Comparison of ENCODE assay signal across 30 cellular contexts in the genomic region with DNA sequence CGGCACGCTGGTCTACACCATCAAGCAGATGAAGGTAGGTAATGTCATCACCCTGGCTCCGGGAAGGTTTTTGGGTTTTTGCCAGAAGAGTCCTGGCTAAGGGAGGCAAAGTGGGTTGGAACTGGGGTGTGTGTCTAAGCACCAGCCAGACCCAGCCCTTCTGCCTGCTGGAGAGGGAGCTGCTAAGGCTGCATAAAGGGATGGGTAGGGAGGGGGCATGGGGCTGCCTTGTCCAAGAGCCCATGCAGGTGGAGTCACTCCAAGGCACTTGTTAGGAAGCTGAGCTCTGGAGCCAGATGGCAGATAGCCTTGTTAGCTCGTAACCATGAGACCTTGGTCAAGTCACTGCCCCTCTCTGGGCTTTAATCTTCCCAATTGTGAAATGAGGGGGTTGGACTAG. TPM values are rescaled to one million over a fixed set of nuclear protein-coding genes. Genes with fewer than 3 reads are reported as not detected.
DNase-seq lines count a peak whose midpoint lies in the region; ATAC-seq and TF ChIP-seq lines count a peak whose summit lies in the region.
"Had no signal": no experiment of that assay in that cellular context is flagged by ENCODE, and none has a peak within 500 bp of the region (broad histone marks: within the 10 kb centered on the region; RNA-seq: fewer than 3 reads in every experiment).

No MANE protein-coding gene starts in this region.

- H3K27me3 Mint-ChIP-seq in activated T-helper 2 cell treated with anti-CD3 and anti-CD28 coated beads, Interferon-gamma antibody, Interleukin-2, Interleukin-4, amounts not matched to agents 10 μg/mL and 5 μg/mL and 100 μg/mL, durations not matched to agents 14 hours and 24 hours and 36 hours (ENCODE audit: low read depth): no peaks in the 10 kb centered on the region

- peaks cover 43% of the 10 kb centered on the region for H4K20me1 ChIP-seq in GM23248 (ENCODE audit: insufficient read depth)

- ATAC-seq in lower lobe of right lung (no peak), GM19035 (IDR thresholded peaks at IDR 0.05; ENCODE audit: unreplicated experiment) (no peak)
- ATAC-seq: stimulated activated naive B cell treated with anti-CD40 and anti-IgM and Interleukin-4, amounts not matched to agents 10 μg/mL and 1 μg/mL and 100 μg/mL, for 72 hours had no signal

- TF ChIP-seq CTCF in WERI-Rb-1 (IDR thresholded peaks at IDR 0.05; ENCODE audit: low read depth, low read length): no peak
- no peak for TF ChIP-seq CTCF in lower lobe of right lung (IDR thresholded peaks at IDR 0.05)

- no peak overlapping the region for H2AFZ ChIP-seq in GM23248

- intact Hi-C loops in lower lobe of right lung (cut with DNase I): no loop called here
- intact Hi-C loops in activated T-helper 2 cell treated with anti-CD3 and anti-CD28 coated beads, Interferon-gamma antibody, Interleukin-2, Interleukin-4, amounts not matched to agents 10 μg/mL and 5 μg/mL and 100 μg/mL, durations not matched to agents 14 hours and 24 hours and 36 hours (cut with micrococcal nuclease): no loop called here

- no peaks in the 10 kb centered on the region for H3K9me2 ChIP-seq in GM23248 (ENCODE audit: insufficient read depth)

- H3K4me3 ChIP-seq in GM23248 (no peak overlapping the region), WERI-Rb-1 (ENCODE audit: low read depth, low read length) (no peak overlapping the region), lower lobe of right lung (no peak overlapping the region), subcutaneous abdominal adipose tissue (ENCODE audit: low read depth in 1 of 5, low read length in 5 of 5) (peak overlapping the region in 2 of 5 donors; percentile 12 to 20)
- H3K4me3 ChIP-seq: colonic mucosa, thoracic aorta had no signal

- no peak overlapping the region for H3K27ac Mint-ChIP-seq in activated T-helper 2 cell treated with anti-CD3 and anti-CD28 coated beads, Interferon-gamma antibody, Interleukin-2, Interleukin-4, amounts not matched to agents 10 μg/mL and 5 μg/mL and 100 μg/mL, durations not matched to agents 14 hours and 24 hours and 36 hours
- H3K27ac Mint-ChIP-seq: activated CD4-positive, alpha-beta memory T cell treated with anti-CD3 and anti-CD28 coated beads for 36 hours; activated naive CD4-positive, alpha-beta T cell treated with anti-CD3 and anti-CD28 coated beads, Interleukin-2, amount 50 U/mL, for 24 hours; activated T-helper 1 cell treated with anti-CD3 and anti-CD28 coated beads, Interleukin-12 subunit alpha, Interleukin-12 subunit beta, Interleukin-2, Interleukin-4 antibody, amounts not matched to agents 30 ng/mL and 10 ng/mL and 1 ng/mL, durations not matched to agents 14 hours and 24 hours and 36 hours; H9; nephron progenitor cell; stimulated activated naive B cell treated with anti-CD40 and anti-IgM and Interleukin-4, amounts not matched to agents 10 μg/mL and 1 μg/mL and 100 μg/mL, for 72 hours had no signal

- in situ Hi-C loops in GM23248 (cut with MboI): no loop called here

- peaks cover 4% of the 10 kb centered on the region for H3K4me1 Mint-ChIP-seq in activated T-helper 2 cell treated with anti-CD3 and anti-CD28 coated beads, Interferon-gamma antibody, Interleukin-2, Interleukin-4, amounts not matched to agents 10 μg/mL and 5 μg/mL and 100 μg/mL, durations not matched to agents 14 hours and 24 hours and 36 hours (ENCODE audit: low read depth)
- H3K4me1 Mint-ChIP-seq: activated naive CD4-positive, alpha-beta T cell treated with anti-CD3 and anti-CD28 coated beads, Interleukin-2, amount 50 U/mL, for 24 hours; H9 had no signal

- peaks cover 71% of the 10 kb centered on the region for H3K36me3 ChIP-seq in GM23248 (ENCODE audit: low read depth)
- H3K36me3 ChIP-seq in WERI-Rb-1: no peaks in the 10 kb centered on the region
- peaks cover 49% of the 10 kb centered on the region for H3K36me3 ChIP-seq in lower lobe of right lung
- peaks cover 0 to 47% (median 39%) of the 10 kb centered on the region in 5 donors for H3K36me3 ChIP-seq in subcutaneous abdominal adipose tissue (ENCODE audit: control insufficient read depth in 5 of 5, insufficient read depth in 5 of 5, low read length in 5 of 5)
- H3K36me3 ChIP-seq: colonic mucosa, thoracic aorta had no signal

- no peaks in the 10 kb centered on the region for H3K36me3 Mint-ChIP-seq in activated T-helper 2 cell treated with anti-CD3 and anti-CD28 coated beads, Interferon-gamma antibody, Interleukin-2, Interleukin-4, amounts not matched to agents 10 μg/mL and 5 μg/mL and 100 μg/mL, durations not matched to agents 14 hours and 24 hours and 36 hours (ENCODE audit: low read depth)
- H3K36me3 Mint-ChIP-seq: activated CD4-positive, alpha-beta memory T cell treated with anti-CD3 and anti-CD28 coated beads for 36 hours; activated naive CD4-positive, alpha-beta T cell treated with anti-CD3 and anti-CD28 coated beads, Interleukin-2, amount 50 U/mL, for 24 hours; stimulated activated naive B cell treated with anti-CD40 and anti-IgM and Interleukin-4, amounts not matched to agents 10 μg/mL and 1 μg/mL and 100 μg/mL, for 72 hours had no signal

- H3K27me3 ChIP-seq in GM23248 (replicated peaks; ENCODE audit: insufficient read depth) (no peaks in the 10 kb centered on the region), WERI-Rb-1 (ENCODE audit: insufficient read depth, low read depth, severe bottlenecking) (no peaks in the 10 kb centered on the region), lower lobe of right lung (ENCODE audit: low read depth) (no peaks in the 10 kb centered on the region), subcutaneous abdominal adipose tissue (ENCODE audit: control insufficient read depth in 5 of 5, insufficient read depth in 4 of 5, low read length in 5 of 5) (no peaks in the 10 kb centered on the region)
- H3K27me3 ChIP-seq: colonic mucosa had no signal

- no peaks in the 10 kb centered on the region for H3K9me3 Mint-ChIP-seq in activated T-helper 2 cell treated with anti-CD3 and anti-CD28 coated beads, Interferon-gamma antibody, Interleukin-2, Interleukin-4, amounts not matched to agents 10 μg/mL and 5 μg/mL and 100 μg/mL, durations not matched to agents 14 hours and 24 hours and 36 hours
- H3K9me3 Mint-ChIP-seq: activated CD4-positive, alpha-beta memory T cell treated with anti-CD3 and anti-CD28 coated beads for 36 hours; activated naive CD4-positive, alpha-beta T cell treated with anti-CD3 and anti-CD28 coated beads, Interleukin-2, amount 50 U/mL, for 24 hours; activated T-helper 1 cell treated with anti-CD3 and anti-CD28 coated beads, Interleukin-12 subunit alpha, Interleukin-12 subunit beta, Interleukin-2, Interleukin-4 antibody, amounts not matched to agents 30 ng/mL and 10 ng/mL and 1 ng/mL, durations not matched to agents 14 hours and 24 hours and 36 hours; H9; nephron progenitor cell; stimulated activated naive B cell treated with anti-CD40 and anti-IgM and Interleukin-4, amounts not matched to agents 10 μg/mL and 1 μg/mL and 100 μg/mL, for 72 hours had no signal

- DNase-seq in GM23248: no peak
- DNase-seq in WERI-Rb-1: peak; percentile 15
- DNase-seq in lower lobe of right lung: no peak
- no peak for DNase-seq in activated T-helper 2 cell treated with anti-CD3 and anti-CD28 coated beads, Interferon-gamma antibody, Interleukin-2, Interleukin-4, amounts not matched to agents 10 μg/mL and 5 μg/mL and 100 μg/mL, durations not matched to agents 14 hours and 24 hours and 36 hours (ENCODE audit: low spot score)
- DNase-seq in activated gamma-delta T cell (lab: John Stamatoyannopoulos, UW): no peak
- DNase-seq: activated CD4-positive, alpha-beta memory T cell treated with anti-CD3 and anti-CD28 coated beads for 36 hours; activated CD8-positive, alpha-beta memory T cell treated with anti-CD3 and anti-CD28 coated beads, Interleukin-2, amount 50 U/mL, for 4 hours; Caco-2; colonic mucosa; DMS79 treated with DMSO at 0.1 percent for 48 hours; effector memory CD4-positive, alpha-beta T cell; erythroblast; foreskin melanocyte; GF-D8; H9; IMR-90; NCI-H1092 treated with DMSO at 0.1 percent for 48 hours; NCI-H187 treated with DMSO at 0.1 percent for 48 hours; NCI-H2227 treated with DMSO at 0.1 percent for 48 hours; nephron progenitor cell; RPMI8226; stimulated activated CD4-positive, alpha-beta T cell treated with anti-CD3 and anti-CD28 coated beads, Interleukin-15, amount 100 ng/mL, for 24 hours; stimulated activated naive B cell treated with anti-CD40 and anti-IgM and Interleukin-4, amounts not matched to agents 10 μg/mL and 1 μg/mL and 100 μg/mL, for 72 hours; T-helper 1 cell had no signal

- H3K4me2 ChIP-seq in GM23248 (ENCODE audit: unreplicated experiment): no peak overlapping the region

- peak overlapping the region; percentile 60 for H3K27ac ChIP-seq in GM23248
- no peak overlapping the region for H3K27ac ChIP-seq in WERI-Rb-1
- H3K27ac ChIP-seq in lower lobe of right lung: peak overlapping the region; percentile 78
- peak overlapping the region; percentile 81 for H3K27ac ChIP-seq in subcutaneous abdominal adipose tissue (ENCODE audit: low read depth, low read length)
- H3K27ac ChIP-seq: C4-2B, colonic mucosa had no signal

- H3K4me1 ChIP-seq in GM23248 (ENCODE audit: insufficient read depth) (peaks cover 29% of the 10 kb centered on the region), lower lobe of right lung (peaks cover 94% of the 10 kb centered on the region), subcutaneous abdominal adipose tissue (ENCODE audit: control insufficient read depth in 5 of 5, insufficient read depth in 5 of 5, low read length in 5 of 5) (peaks cover 45 to 97% (median 88%) of the 10 kb centered on the region in 5 donors)
- H3K4me1 ChIP-seq: Caco-2, colonic mucosa had no signal

- H3K9me3 ChIP-seq in GM23248 (ENCODE audit: low read depth) (no peaks in the 10 kb centered on the region), WERI-Rb-1 (ENCODE audit: severe bottlenecking) (no peaks in the 10 kb centered on the region), lower lobe of right lung (no peaks in the 10 kb centered on the region), subcutaneous abdominal adipose tissue (ENCODE audit: control insufficient read depth in 5 of 5, low read length in 5 of 5) (no peaks in the 10 kb centered on the region)
- H3K9me3 ChIP-seq: Caco-2, colonic mucosa, thoracic aorta had no signal

- H3F3A ChIP-seq in GM23248 (ENCODE audit: insufficient read depth): peaks cover 100% of the 10 kb centered on the region

- peaks cover 100% of the 10 kb centered on the region for H3K79me2 ChIP-seq in GM23248 (ENCODE audit: insufficient read depth)

- H3K9ac ChIP-seq in GM23248: no peak overlapping the region
- H3K9ac ChIP-seq in subcutaneous abdominal adipose tissue (ENCODE audit: low read length in 5 of 5): no peak overlapping the region

- WGBS in GM23248 (ENCODE audit: low coverage in 1 of 2, low lambda C conversion rate in 2 of 2, missing lambda C conversion rate in 2 of 2), 2 experiments: 43 to 50% methylated on average over 4 of the region's 4 CpGs

- no peak overlapping the region for H3K4me3 Mint-ChIP-seq in activated T-helper 2 cell treated with anti-CD3 and anti-CD28 coated beads, Interferon-gamma antibody, Interleukin-2, Interleukin-4, amounts not matched to agents 10 μg/mL and 5 μg/mL and 100 μg/mL, durations not matched to agents 14 hours and 24 hours and 36 hours (ENCODE audit: low read depth)
- H3K4me3 Mint-ChIP-seq: activated CD4-positive, alpha-beta memory T cell treated with anti-CD3 and anti-CD28 coated beads for 36 hours; activated naive CD4-positive, alpha-beta T cell treated with anti-CD3 and anti-CD28 coated beads, Interleukin-2, amount 50 U/mL, for 24 hours; activated T-helper 1 cell treated with anti-CD3 and anti-CD28 coated beads, Interleukin-12 subunit alpha, Interleukin-12 subunit beta, Interleukin-2, Interleukin-4 antibody, amounts not matched to agents 30 ng/mL and 10 ng/mL and 1 ng/mL, durations not matched to agents 14 hours and 24 hours and 36 hours; H9; nephron progenitor cell; stimulated activated naive B cell treated with anti-CD40 and anti-IgM and Interleukin-4, amounts not matched to agents 10 μg/mL and 1 μg/mL and 100 μg/mL, for 72 hours had no signal

RNA-seq across cellular contexts. Expression of gene TIMP3, which starts 48.0 kb away (rescaled TPM):
- 1,244 and 1,254 TPM in 2 replicates for total RNA-seq in GM23248 (2014; rRNA removed; shearing (Covaris generic))
- 1,465 and 1,490 TPM in 2 replicates for polyA plus RNA-seq in GM23248 (2016; fragmentation: Nextera tagmentation; extraction: Ambion mirVana)
- total RNA-seq in lower lobe of right lung: 390 TPM
- total RNA-seq in activated T-helper 2 cell treated with anti-CD3 and anti-CD28 coated beads, Interferon-gamma antibody, Interleukin-2, Interleukin-4, amounts not matched to agents 10 μg/mL and 5 μg/mL and 100 μg/mL, durations not matched to agents 14 hours and 24 hours and 36 hours: 0.05 TPM in 1 of 2 replicates, not detected in the other
- total RNA-seq: activated CD4-positive, alpha-beta memory T cell treated with anti-CD3 and anti-CD28 coated beads for 36 hours; activated T-helper 1 cell treated with anti-CD3 and anti-CD28 coated beads, Interleukin-12 subunit alpha, Interleukin-12 subunit beta, Interleukin-2, Interleukin-4 antibody, amounts not matched to agents 30 ng/mL and 10 ng/mL and 1 ng/mL, durations not matched to agents 14 hours and 24 hours and 36 hours had no signal

Comparison
In these comparisons a context has a peak if more than half of its experiments do, and no peak if none do; other contexts are left out.
1. RNA of gene TIMP3, which starts 48.0 kb away (total RNA-seq): 1,244 to 1,254 TPM in GM23248 and 390 TPM in lower lobe of right lung (single experiment); 0.05 TPM in activated T-helper 2 cell treated with anti-CD3 and anti-CD28 coated beads, Interferon-gamma antibody, Interleukin-2, Interleukin-4, amounts not matched to agents 10 μg/mL and 5 μg/mL and 100 μg/mL, durations not matched to agents 14 hours and 24 hours and 36 hours; every median in the first group is over 100 times any median in the second.